Comparison of ENCODE assay signal across 2 cellular contexts in the genomic region with DNA sequence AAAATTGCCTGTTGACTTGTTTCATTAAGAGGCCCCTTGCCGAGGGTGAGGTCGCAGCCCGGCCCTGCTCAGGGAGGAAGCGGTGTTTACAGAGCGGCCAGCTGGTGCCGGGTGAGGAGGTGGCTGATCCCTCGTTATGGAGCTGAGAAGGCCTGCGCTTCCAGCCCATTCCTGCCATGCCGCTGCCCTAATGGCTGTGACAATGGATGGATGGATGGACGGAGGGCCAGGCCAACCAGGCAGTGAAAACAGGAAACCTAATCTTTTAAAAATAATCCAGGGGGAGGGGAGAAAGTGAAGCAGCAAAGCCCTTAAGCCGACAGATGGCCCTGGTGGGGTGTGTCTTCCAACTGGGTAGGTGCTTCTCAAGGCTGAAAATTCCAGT.
TF ChIP-seq lines count a peak whose summit lies in the region.

No MANE protein-coding gene starts in this region.

TF ChIP-seq in GM23338, 12 proteins besides CTCF, POLR2A, EP300 and RAD21 (continues in another document):
- TF ChIP-seq, protein P1, sequence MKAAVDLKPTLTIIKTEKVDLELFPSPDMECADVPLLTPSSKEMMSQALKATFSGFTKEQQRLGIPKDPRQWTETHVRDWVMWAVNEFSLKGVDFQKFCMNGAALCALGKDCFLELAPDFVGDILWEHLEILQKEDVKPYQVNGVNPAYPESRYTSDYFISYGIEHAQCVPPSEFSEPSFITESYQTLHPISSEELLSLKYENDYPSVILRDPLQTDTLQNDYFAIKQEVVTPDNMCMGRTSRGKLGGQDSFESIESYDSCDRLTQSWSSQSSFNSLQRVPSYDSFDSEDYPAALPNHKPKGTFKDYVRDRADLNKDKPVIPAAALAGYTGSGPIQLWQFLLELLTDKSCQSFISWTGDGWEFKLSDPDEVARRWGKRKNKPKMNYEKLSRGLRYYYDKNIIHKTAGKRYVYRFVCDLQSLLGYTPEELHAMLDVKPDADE (IDR thresholded peaks at IDR 0.05), result no peak
- no peak for TF ChIP-seq NANOG (IDR thresholded peaks at IDR 0.05; ENCODE audit: borderline replicate concordance)
- TF ChIP-seq ZNF114 (CRISPR knock-in tag; IDR thresholded peaks at IDR 0.05), result no peak
- TF ChIP-seq STAT1 (IDR thresholded peaks at IDR 0.05; ENCODE audit: unreplicated experiment), result no peak
- no peak for TF ChIP-seq EZH2 (IDR thresholded peaks at IDR 0.05; ENCODE audit: low read depth, unreplicated experiment)
- TF ChIP-seq ZNF331 (CRISPR knock-in tag; IDR thresholded peaks at IDR 0.05; ENCODE audit: low read depth), result no peak
- TF ChIP-seq JUNB (IDR thresholded peaks at IDR 0.05; ENCODE audit: unreplicated experiment), result no peak
- TF ChIP-seq, protein P2, sequence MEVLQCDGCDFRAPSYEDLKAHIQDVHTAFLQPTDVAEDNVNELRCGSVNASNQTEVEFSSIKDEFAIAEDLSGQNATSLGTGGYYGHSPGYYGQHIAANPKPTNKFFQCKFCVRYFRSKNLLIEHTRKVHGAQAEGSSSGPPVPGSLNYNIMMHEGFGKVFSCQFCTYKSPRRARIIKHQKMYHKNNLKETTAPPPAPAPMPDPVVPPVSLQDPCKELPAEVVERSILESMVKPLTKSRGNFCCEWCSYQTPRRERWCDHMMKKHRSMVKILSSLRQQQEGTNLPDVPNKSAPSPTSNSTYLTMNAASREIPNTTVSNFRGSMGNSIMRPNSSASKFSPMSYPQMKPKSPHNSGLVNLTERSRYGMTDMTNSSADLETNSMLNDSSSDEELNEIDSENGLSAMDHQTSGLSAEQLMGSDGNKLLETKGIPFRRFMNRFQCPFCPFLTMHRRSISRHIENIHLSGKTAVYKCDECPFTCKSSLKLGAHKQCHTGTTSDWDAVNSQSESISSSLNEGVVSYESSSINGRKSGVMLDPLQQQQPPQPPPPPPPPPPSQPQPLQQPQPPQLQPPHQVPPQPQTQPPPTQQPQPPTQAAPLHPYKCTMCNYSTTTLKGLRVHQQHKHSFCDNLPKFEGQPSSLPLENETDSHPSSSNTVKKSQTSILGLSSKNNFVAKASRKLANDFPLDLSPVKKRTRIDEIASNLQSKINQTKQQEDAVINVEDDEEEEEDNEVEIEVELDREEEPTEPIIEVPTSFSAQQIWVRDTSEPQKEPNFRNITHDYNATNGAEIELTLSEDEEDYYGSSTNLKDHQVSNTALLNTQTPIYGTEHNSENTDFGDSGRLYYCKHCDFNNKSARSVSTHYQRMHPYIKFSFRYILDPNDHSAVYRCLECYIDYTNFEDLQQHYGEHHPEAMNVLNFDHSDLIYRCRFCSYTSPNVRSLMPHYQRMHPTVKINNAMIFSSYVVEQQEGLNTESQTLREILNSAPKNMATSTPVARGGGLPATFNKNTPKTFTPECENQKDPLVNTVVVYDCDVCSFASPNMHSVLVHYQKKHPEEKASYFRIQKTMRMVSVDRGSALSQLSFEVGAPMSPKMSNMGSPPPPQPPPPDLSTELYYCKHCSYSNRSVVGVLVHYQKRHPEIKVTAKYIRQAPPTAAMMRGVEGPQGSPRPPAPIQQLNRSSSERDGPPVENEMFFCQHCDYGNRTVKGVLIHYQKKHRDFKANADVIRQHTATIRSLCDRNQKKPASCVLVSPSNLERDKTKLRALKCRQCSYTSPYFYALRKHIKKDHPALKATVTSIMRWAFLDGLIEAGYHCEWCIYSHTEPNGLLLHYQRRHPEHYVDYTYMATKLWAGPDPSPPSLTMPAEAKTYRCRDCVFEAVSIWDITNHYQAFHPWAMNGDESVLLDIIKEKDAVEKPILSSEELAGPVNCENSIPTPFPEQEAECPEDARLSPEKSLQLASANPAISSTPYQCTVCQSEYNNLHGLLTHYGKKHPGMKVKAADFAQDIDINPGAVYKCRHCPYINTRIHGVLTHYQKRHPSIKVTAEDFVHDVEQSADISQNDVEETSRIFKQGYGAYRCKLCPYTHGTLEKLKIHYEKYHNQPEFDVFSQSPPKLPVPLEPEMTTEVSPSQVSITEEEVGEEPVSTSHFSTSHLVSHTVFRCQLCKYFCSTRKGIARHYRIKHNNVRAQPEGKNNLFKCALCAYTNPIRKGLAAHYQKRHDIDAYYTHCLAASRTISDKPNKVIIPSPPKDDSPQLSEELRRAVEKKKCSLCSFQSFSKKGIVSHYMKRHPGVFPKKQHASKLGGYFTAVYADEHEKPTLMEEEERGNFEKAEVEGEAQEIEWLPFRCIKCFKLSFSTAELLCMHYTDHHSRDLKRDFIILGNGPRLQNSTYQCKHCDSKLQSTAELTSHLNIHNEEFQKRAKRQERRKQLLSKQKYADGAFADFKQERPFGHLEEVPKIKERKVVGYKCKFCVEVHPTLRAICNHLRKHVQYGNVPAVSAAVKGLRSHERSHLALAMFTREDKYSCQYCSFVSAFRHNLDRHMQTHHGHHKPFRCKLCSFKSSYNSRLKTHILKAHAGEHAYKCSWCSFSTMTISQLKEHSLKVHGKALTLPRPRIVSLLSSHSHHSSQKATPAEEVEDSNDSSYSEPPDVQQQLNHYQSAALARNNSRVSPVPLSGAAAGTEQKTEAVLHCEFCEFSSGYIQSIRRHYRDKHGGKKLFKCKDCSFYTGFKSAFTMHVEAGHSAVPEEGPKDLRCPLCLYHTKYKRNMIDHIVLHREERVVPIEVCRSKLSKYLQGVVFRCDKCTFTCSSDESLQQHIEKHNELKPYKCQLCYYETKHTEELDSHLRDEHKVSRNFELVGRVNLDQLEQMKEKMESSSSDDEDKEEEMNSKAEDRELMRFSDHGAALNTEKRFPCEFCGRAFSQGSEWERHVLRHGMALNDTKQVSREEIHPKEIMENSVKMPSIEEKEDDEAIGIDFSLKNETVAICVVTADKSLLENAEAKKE (CRISPR knock-in tag; IDR thresholded peaks at IDR 0.05), result no peak
- TF ChIP-seq CREB1 (CRISPR knock-in tag; IDR thresholded peaks at IDR 0.05; ENCODE audit: low read depth), result no peak
- TF ChIP-seq, protein P3, sequence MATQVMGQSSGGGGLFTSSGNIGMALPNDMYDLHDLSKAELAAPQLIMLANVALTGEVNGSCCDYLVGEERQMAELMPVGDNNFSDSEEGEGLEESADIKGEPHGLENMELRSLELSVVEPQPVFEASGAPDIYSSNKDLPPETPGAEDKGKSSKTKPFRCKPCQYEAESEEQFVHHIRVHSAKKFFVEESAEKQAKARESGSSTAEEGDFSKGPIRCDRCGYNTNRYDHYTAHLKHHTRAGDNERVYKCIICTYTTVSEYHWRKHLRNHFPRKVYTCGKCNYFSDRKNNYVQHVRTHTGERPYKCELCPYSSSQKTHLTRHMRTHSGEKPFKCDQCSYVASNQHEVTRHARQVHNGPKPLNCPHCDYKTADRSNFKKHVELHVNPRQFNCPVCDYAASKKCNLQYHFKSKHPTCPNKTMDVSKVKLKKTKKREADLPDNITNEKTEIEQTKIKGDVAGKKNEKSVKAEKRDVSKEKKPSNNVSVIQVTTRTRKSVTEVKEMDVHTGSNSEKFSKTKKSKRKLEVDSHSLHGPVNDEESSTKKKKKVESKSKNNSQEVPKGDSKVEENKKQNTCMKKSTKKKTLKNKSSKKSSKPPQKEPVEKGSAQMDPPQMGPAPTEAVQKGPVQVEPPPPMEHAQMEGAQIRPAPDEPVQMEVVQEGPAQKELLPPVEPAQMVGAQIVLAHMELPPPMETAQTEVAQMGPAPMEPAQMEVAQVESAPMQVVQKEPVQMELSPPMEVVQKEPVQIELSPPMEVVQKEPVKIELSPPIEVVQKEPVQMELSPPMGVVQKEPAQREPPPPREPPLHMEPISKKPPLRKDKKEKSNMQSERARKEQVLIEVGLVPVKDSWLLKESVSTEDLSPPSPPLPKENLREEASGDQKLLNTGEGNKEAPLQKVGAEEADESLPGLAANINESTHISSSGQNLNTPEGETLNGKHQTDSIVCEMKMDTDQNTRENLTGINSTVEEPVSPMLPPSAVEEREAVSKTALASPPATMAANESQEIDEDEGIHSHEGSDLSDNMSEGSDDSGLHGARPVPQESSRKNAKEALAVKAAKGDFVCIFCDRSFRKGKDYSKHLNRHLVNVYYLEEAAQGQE (IDR thresholded peaks at IDR 0.05; ENCODE audit: unreplicated experiment), result no peak

TF ChIP-seq in GM12878, 131 proteins besides CTCF, POLR2A, EP300 and RAD21:
- peak; percentile 31; the same call in 1 of the 2 replicates for TF ChIP-seq SPI1 (IDR thresholded peaks at IDR 0.05; ENCODE audit: borderline replicate concordance, insufficient read depth, low read depth, low read length)
- TF ChIP-seq SMC3 (IDR thresholded peaks at IDR 0.05; ENCODE audit: borderline replicate concordance, low read length), result no peak
